Comparison of ENCODE assay signal across 25 cellular contexts in genomic region chr11:84471501-84471900, GRCh38.
"Had no signal": no experiment of that assay in that cellular context is flagged by ENCODE, and none has a peak within 500 bp of the region (broad histone marks: within the 10 kb centered on the region; RNA-seq: fewer than 3 reads in every experiment).

No MANE protein-coding gene starts in this region.

- H3K36me3 ChIP-seq: breast epithelium, colonic mucosa, left lung, prostate gland, upper lobe of left lung had no signal

- H3K4me1 ChIP-seq: breast epithelium, colonic mucosa, left lung, prostate gland, upper lobe of left lung had no signal

- DNase-seq: activated CD4-positive, alpha-beta T cell treated with anti-CD3 and anti-CD28 coated beads for 1 hour; activated CD8-positive, alpha-beta memory T cell treated with anti-CD3 and anti-CD28 coated beads for 24 hours; activated CD8-positive, alpha-beta memory T cell treated with anti-CD3 and anti-CD28 coated beads, Interleukin-2, amount 50 U/mL, for 48 hours; activated naive CD4-positive, alpha-beta T cell; activated T-cell treated with anti-CD3 and anti-CD28 coated beads, Interleukin-2, amount 50 U/mL, for 4 hours; amniotic stem cell; colonic mucosa; dorsolateral prefrontal cortex; effector memory CD8-positive, alpha-beta T cell; hippocampal formation; kidney glomerular epithelial cell; left lung; naive thymus-derived CD4-positive, alpha-beta T cell; stimulated activated CD4-positive, alpha-beta T cell treated with anti-CD3 and anti-CD28 coated beads, Interleukin-12 subunit alpha, Interleukin-12 subunit beta, amount 100 ng/mL, for 4 hours; stimulated activated CD4-positive, alpha-beta T cell treated with anti-CD3 and anti-CD28 coated beads, Interleukin-4, amount 100 ng/mL, for 4 hours; stimulated activated naive CD8-positive, alpha-beta T cell treated with anti-CD3 and anti-CD28 coated beads, Interleukin-15, Interleukin-2, amounts not matched to agents 100 U/mL and 50 U/mL, for 24 hours; upper lobe of left lung had no signal

- H3K27ac Mint-ChIP-seq: activated naive CD8-positive, alpha-beta T cell; activated T-helper 2 cell treated with anti-CD3 and anti-CD28 coated beads, Interferon-gamma antibody, Interleukin-2, Interleukin-4, amounts not matched to agents 10 μg/mL and 5 μg/mL and 100 μg/mL, durations not matched to agents 14 hours and 24 hours and 36 hours; effector memory CD8-positive, alpha-beta T cell; naive thymus-derived CD4-positive, alpha-beta T cell had no signal

- H3K4me3 Mint-ChIP-seq: activated naive CD8-positive, alpha-beta T cell; activated T-cell treated with anti-CD3 and anti-CD28 coated beads, Interleukin-2, amount 50 U/mL, for 4 hours; effector memory CD8-positive, alpha-beta T cell; naive thymus-derived CD4-positive, alpha-beta T cell; neural crest cell had no signal

- H3K4me3 ChIP-seq: breast epithelium, colonic mucosa, dorsolateral prefrontal cortex, left lung, lung, prostate gland, upper lobe of left lung had no signal

- H3K9me3 Mint-ChIP-seq: activated T-helper 2 cell treated with anti-CD3 and anti-CD28 coated beads, Interferon-gamma antibody, Interleukin-2, Interleukin-4, amounts not matched to agents 10 μg/mL and 5 μg/mL and 100 μg/mL, durations not matched to agents 14 hours and 24 hours and 36 hours; neural crest cell had no signal

- ATAC-seq: activated T-cell treated with anti-CD3 and anti-CD28 coated beads, Interleukin-2, amount 50 U/mL, for 4 hours; effector memory CD8-positive, alpha-beta T cell; esophagus mucosa; left lung; naive thymus-derived CD4-positive, alpha-beta T cell; stimulated activated naive CD8-positive, alpha-beta T cell treated with anti-CD3 and anti-CD28 coated beads, Interleukin-15, Interleukin-2, amounts not matched to agents 100 U/mL and 50 U/mL, for 24 hours had no signal

- H3K9me3 ChIP-seq: breast epithelium, colonic mucosa, left lung, prostate gland, upper lobe of left lung had no signal

- H3K27me3 Mint-ChIP-seq: activated naive CD8-positive, alpha-beta T cell; effector memory CD8-positive, alpha-beta T cell; naive thymus-derived CD4-positive, alpha-beta T cell had no signal

- H3K4me1 Mint-ChIP-seq: naive thymus-derived CD4-positive, alpha-beta T cell; neural crest cell had no signal

- H3K27ac ChIP-seq: breast epithelium, colonic mucosa, dorsolateral prefrontal cortex, left lung, prostate gland, upper lobe of left lung, VCaP had no signal

- H3K36me3 Mint-ChIP-seq: activated naive CD8-positive, alpha-beta T cell; naive thymus-derived CD4-positive, alpha-beta T cell had no signal

- H3K27me3 ChIP-seq: breast epithelium, colonic mucosa, dorsolateral prefrontal cortex, left lung, upper lobe of left lung had no signal
